17 cellular contexts compared by ENCODE assay signal in genomic region chr1:184828369-184828717, GRCh38.
A peak's percentile ranks its signal among the peaks of the same experiment; 100 is the strongest.
DNase-seq lines count a peak whose midpoint lies in the region; ATAC-seq, FAIRE-seq and TF ChIP-seq lines count a peak whose summit lies in the region.
"Had no signal": no experiment of that assay in that cellular context is flagged by ENCODE, and none has a peak within 500 bp of the region (broad histone marks: within the 10 kb centered on the region; RNA-seq: fewer than 3 reads in every experiment).

No MANE protein-coding gene starts in this region.

- no peak overlapping the region for H3K4me2 ChIP-seq in OCI-LY3 (ENCODE audit: low read length)

- H3K4me3 ChIP-seq in OCI-LY3 (ENCODE audit: low read length) (no peak overlapping the region), esophagus muscularis mucosa (no peak overlapping the region), neutrophil (ENCODE audit: low read depth in 1 of 2, low read length in 1 of 2) (no peak overlapping the region), transverse colon (no peak overlapping the region), kidney (ENCODE audit: low read length in 2 of 2) (no peak overlapping the region)
- H3K4me3 ChIP-seq: testis had no signal

- intact Hi-C loops in esophagus muscularis mucosa (cut with DNase I) (no loop called here), transverse colon (cut with DNase I; ENCODE audit: low total_unique reads) (no loop called here), kidney (cut with DNase I) (no loop called here)

- H3K36me3 ChIP-seq in OCI-LY3 (replicated peaks; ENCODE audit: low read depth, low read length) (peaks cover 44% of the 10 kb centered on the region), esophagus muscularis mucosa (peaks cover 12 to 31% (median 19%) of the 10 kb centered on the region in 4 donors), neutrophil (peaks cover 60% of the 10 kb centered on the region), transverse colon (no peaks in the 10 kb centered on the region), kidney (ENCODE audit: control insufficient read depth in 1 of 2, insufficient read depth in 2 of 2, low read length in 2 of 2) (no peaks in the 10 kb centered on the region)
- H3K36me3 ChIP-seq: BE2C had no signal

- no peak overlapping the region for H2AFZ ChIP-seq in OCI-LY3 (ENCODE audit: low read depth, low read length)

- no peak for ATAC-seq in GM21367 (IDR thresholded peaks at IDR 0.05; ENCODE audit: unreplicated experiment)

- H3K4me1 ChIP-seq in OCI-LY3 (ENCODE audit: low read length) (peaks cover 56% of the 10 kb centered on the region), esophagus muscularis mucosa (peaks cover 46 to 56% (median 54%) of the 10 kb centered on the region in 4 donors), neutrophil (ENCODE audit: control insufficient read depth in 1 of 2, insufficient read depth in 1 of 2, low read depth in 1 of 2, low read length in 1 of 2) (peaks cover 29 to 32% of the 10 kb centered on the region in 2 experiments), transverse colon (peaks cover 7 to 39% (median 10%) of the 10 kb centered on the region in 4 donors), kidney (ENCODE audit: control insufficient read depth in 1 of 2, insufficient read depth in 1 of 2, low read depth in 1 of 2, low read length in 2 of 2) (no peaks in the 10 kb centered on the region)
- H3K4me1 ChIP-seq: BE2C, testis had no signal

- TF ChIP-seq CTCF in OCI-LY3 (IDR thresholded peaks at IDR 0.05; ENCODE audit: low read depth, low read length) (no peak), esophagus muscularis mucosa (IDR thresholded peaks at IDR 0.05) (no peak), neutrophil (IDR thresholded peaks at IDR 0.05) (no peak), transverse colon (IDR thresholded peaks at IDR 0.05) (no peak), kidney (IDR thresholded peaks at IDR 0.05; ENCODE audit: borderline replicate concordance, extremely low read depth, insufficient read depth) (no peak)

- no peak for TF ChIP-seq POLR2A in esophagus muscularis mucosa (IDR thresholded peaks at IDR 0.05; ENCODE audit: low read depth)
- no peak for TF ChIP-seq POLR2A in transverse colon (IDR thresholded peaks at IDR 0.05)

- no peaks in the 10 kb centered on the region for H4K20me1 ChIP-seq in OCI-LY3 (ENCODE audit: insufficient read depth, low read length)

- no peaks in the 10 kb centered on the region for H3K9me3 ChIP-seq in OCI-LY3 (ENCODE audit: insufficient read depth, low read length)
- no peaks in the 10 kb centered on the region for H3K9me3 ChIP-seq in esophagus muscularis mucosa
- H3K9me3 ChIP-seq in neutrophil = no peaks in the 10 kb centered on the region
- no peaks in the 10 kb centered on the region for H3K9me3 ChIP-seq in transverse colon
- H3K9me3 ChIP-seq in kidney (ENCODE audit: control insufficient read depth in 1 of 2, low read length in 2 of 2) = no peaks in the 10 kb centered on the region
- H3K9me3 ChIP-seq: BE2C, testis had no signal

- in situ Hi-C loops in transverse colon (cut with MboI; ENCODE audit: low pct_ligation_motif_present in 1 of 4, low pct_unique_long_range_greater_than_20kb in 1 of 4, low sequenced_read_pairs in 3 of 4) = no loop called here

- peaks cover 13% of the 10 kb centered on the region; the same call in 1 of the 2 replicates for H3K79me2 ChIP-seq in OCI-LY3 (ENCODE audit: low read length)

- H3K27ac ChIP-seq in OCI-LY3 (ENCODE audit: low read length) = peak overlapping the region; percentile 33
- H3K27ac ChIP-seq in esophagus muscularis mucosa (replicated peaks in 1 of 4) = peak overlapping the region; percentile 75 to 84 (median 80)
- peak overlapping the region; percentile 20 for H3K27ac ChIP-seq in neutrophil
- peak overlapping the region in 3 of 4 donors; percentile 59 to 72 (median 71) for H3K27ac ChIP-seq in transverse colon
- no peak overlapping the region for H3K27ac ChIP-seq in kidney (ENCODE audit: low read depth in 2 of 2, low read length in 2 of 2)

- FAIRE-seq in kidney (lab: Jason Lieb, UNC) = no peak
- FAIRE-seq: GM12891, TTC549 had no signal

- TF ChIP-seq EP300 in esophagus muscularis mucosa (IDR thresholded peaks at IDR 0.05) (no peak), transverse colon (IDR thresholded peaks at IDR 0.05; ENCODE audit: low read depth) (no peak)

- H3K9ac ChIP-seq in OCI-LY3 (ENCODE audit: low read length) = 0 out of 2 replicates have a peak overlapping the region, but pooled peaks have one; percentile 11
- H3K9ac ChIP-seq in kidney (ENCODE audit: low read length in 2 of 2) = no peak overlapping the region

- DNase-seq in esophagus muscularis mucosa (ENCODE audit: extremely low spot score) (no peak), transverse colon (no peak), CD1c-positive myeloid dendritic cell (ENCODE audit: extremely low spot score) (no peak), kidney (no peak)
- no peak for DNase-seq in activated T-cell treated with anti-CD3 and anti-CD28 coated beads, Interleukin-2, amount 50 U/mL, for 1 hour
- DNase-seq: activated CD4-positive, alpha-beta T cell treated with anti-CD3 and anti-CD28 coated beads for 4 hours; activated naive CD4-positive, alpha-beta T cell treated with anti-CD3 and anti-CD28 coated beads for 36 hours; BE2C; GDM1; NCI-H2081; NCI-H524; testis had no signal

- WGBS in esophagus muscularis mucosa = 88% methylated on average over 2 of the region's 2 CpGs
- WGBS in transverse colon (ENCODE audit: low coverage in 1 of 2), 2 donors = 78 to 93% methylated on average over 2 of the region's 2 CpGs

- H3K27me3 ChIP-seq in OCI-LY3 (ENCODE audit: low read depth, low read length) (no peaks in the 10 kb centered on the region), esophagus muscularis mucosa (no peaks in the 10 kb centered on the region), neutrophil (no peaks in the 10 kb centered on the region), transverse colon (no peaks in the 10 kb centered on the region)
- H3K27me3 ChIP-seq: BE2C, testis had no signal

Comparison
In these comparisons a context has a peak if more than half of its experiments do, and no peak if none do; other contexts are left out.
1. H3K27ac ChIP-seq: peak in OCI-LY3 (single experiment), esophagus muscularis mucosa (4 of 4), neutrophil (single experiment) and transverse colon (3 of 4); none in kidney (0 of 2).